ENCODE assay signal across 8 cellular contexts in the genomic region with DNA sequence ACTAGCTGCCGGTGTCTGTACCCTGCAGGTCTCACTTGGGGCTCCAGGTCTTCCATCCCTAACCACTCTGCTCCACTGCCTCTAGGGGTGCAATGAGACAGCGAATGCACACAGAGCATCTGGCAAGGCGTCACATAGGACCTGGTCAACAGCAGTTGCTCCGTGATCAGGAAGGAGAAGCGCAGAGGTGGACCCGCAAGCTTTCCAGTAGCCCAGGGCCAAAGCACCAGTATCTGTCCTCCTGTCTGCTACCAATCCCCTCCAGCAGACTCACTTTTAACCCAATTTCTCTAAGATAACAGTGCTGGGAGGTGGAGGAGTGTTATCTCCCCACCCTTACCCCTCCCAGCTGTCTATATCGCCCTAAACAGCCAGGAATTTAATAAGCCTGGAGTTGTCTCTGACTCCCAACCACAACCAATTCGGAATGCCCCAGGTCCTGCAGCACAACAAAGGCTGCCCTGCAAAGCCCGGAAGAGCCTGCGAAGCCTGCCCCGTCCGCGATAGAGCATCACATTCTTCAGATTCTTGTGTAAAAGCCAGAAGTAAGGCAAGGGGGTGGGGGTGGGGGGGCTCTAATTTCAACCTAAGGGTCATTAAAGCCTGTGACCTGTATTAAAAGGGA. TPM values are rescaled to one million over a fixed set of nuclear protein-coding genes. Genes with fewer than 3 reads are reported as not detected.
A peak's percentile ranks its signal among the peaks of the same experiment; 100 is the strongest.
DNase-seq lines count a peak whose midpoint lies in the region; ATAC-seq and TF ChIP-seq lines count a peak whose summit lies in the region.

No MANE protein-coding gene starts in this region.

- H3K4me3 ChIP-seq in heart right ventricle, result peak overlapping the region in 7 of 10 donors; percentile 9 to 28 (median 13)
- peak overlapping the region; percentile 6 for H3K4me3 ChIP-seq in retinal pigment epithelial cell (ENCODE audit: low read length)

- peaks cover 94 to 100% (median 100%) of the 10 kb centered on the region in 9 donors for H3K4me1 ChIP-seq in heart right ventricle

- intact Hi-C loops in activated T-helper 2 cell treated with anti-CD3 and anti-CD28 coated beads, Interferon-gamma antibody, Interleukin-2, Interleukin-4, amounts not matched to agents 10 μg/mL and 5 μg/mL and 100 μg/mL, durations not matched to agents 14 hours and 24 hours and 36 hours (cut with micrococcal nuclease), result no loop called here
- intact Hi-C loops in heart right ventricle (cut with DNase I), result loop anchor here in 7 of 10 donors (5.0 kb wide), 2 partner anchors 36 to 41 kb away; no protein-coding TSS in a partner anchor

- peak; percentile 57 for DNase-seq in stimulated activated CD4-positive, alpha-beta T cell treated with anti-CD3 and anti-CD28 coated beads, Interleukin-15, amount 100 ng/mL, for 24 hours
- DNase-seq in stimulated activated CD4-positive, alpha-beta T cell treated with anti-CD3 and anti-CD28 coated beads, Interleukin-12 subunit alpha, Interleukin-12 subunit beta, amount 100 ng/mL, for 4 hours, result no peak
- DNase-seq in activated T-helper 2 cell treated with anti-CD3 and anti-CD28 coated beads, Interferon-gamma antibody, Interleukin-2, Interleukin-4, amounts not matched to agents 10 μg/mL and 5 μg/mL and 100 μg/mL, durations not matched to agents 14 hours and 24 hours and 36 hours (ENCODE audit: low spot score), result no peak
- DNase-seq in heart right ventricle (no peak), retinal pigment epithelial cell (ENCODE audit: low read depth) (peak; percentile 60), NCI-H1694 treated with DMSO at 0.1 percent for 48 hours (lab: John Stamatoyannopoulos, UW) (no peak), 8988T (no peak)

- ATAC-seq in heart right ventricle, result peak in 1 of 8 donors; percentile 5
- ATAC-seq in HG03025 (IDR thresholded peaks at IDR 0.05; ENCODE audit: low FRiP score, unreplicated experiment), result no peak

- H3K4me1 Mint-ChIP-seq in activated T-helper 2 cell treated with anti-CD3 and anti-CD28 coated beads, Interferon-gamma antibody, Interleukin-2, Interleukin-4, amounts not matched to agents 10 μg/mL and 5 μg/mL and 100 μg/mL, durations not matched to agents 14 hours and 24 hours and 36 hours (ENCODE audit: low read depth), result peaks cover 92% of the 10 kb centered on the region

- H3K27ac ChIP-seq in heart right ventricle, result peak overlapping the region; percentile 24 to 93 (median 84)

- WGBS in heart right ventricle, 2 donors, result 13 to 20% methylated on average over 13 of the region's 13 CpGs

- no peaks in the 10 kb centered on the region for H3K9me3 ChIP-seq in heart right ventricle

- no peaks in the 10 kb centered on the region for H3K9me3 Mint-ChIP-seq in activated T-helper 2 cell treated with anti-CD3 and anti-CD28 coated beads, Interferon-gamma antibody, Interleukin-2, Interleukin-4, amounts not matched to agents 10 μg/mL and 5 μg/mL and 100 μg/mL, durations not matched to agents 14 hours and 24 hours and 36 hours

- H3K27me3 ChIP-seq in heart right ventricle, result no peaks in the 10 kb centered on the region

- TF ChIP-seq CTCF in heart right ventricle (IDR thresholded peaks at IDR 0.05) (peak in 2 of 9 donors; percentile 7 to 29), retinal pigment epithelial cell (conservative IDR thresholded peaks at IDR 0.05; ENCODE audit: low read depth, low read length) (peak; percentile 44)

- peak overlapping the region; percentile 94 for H3K27ac Mint-ChIP-seq in activated T-helper 2 cell treated with anti-CD3 and anti-CD28 coated beads, Interferon-gamma antibody, Interleukin-2, Interleukin-4, amounts not matched to agents 10 μg/mL and 5 μg/mL and 100 μg/mL, durations not matched to agents 14 hours and 24 hours and 36 hours

- H3K27me3 Mint-ChIP-seq in activated T-helper 2 cell treated with anti-CD3 and anti-CD28 coated beads, Interferon-gamma antibody, Interleukin-2, Interleukin-4, amounts not matched to agents 10 μg/mL and 5 μg/mL and 100 μg/mL, durations not matched to agents 14 hours and 24 hours and 36 hours (ENCODE audit: low read depth), result no peaks in the 10 kb centered on the region

- H3K36me3 Mint-ChIP-seq in activated T-helper 2 cell treated with anti-CD3 and anti-CD28 coated beads, Interferon-gamma antibody, Interleukin-2, Interleukin-4, amounts not matched to agents 10 μg/mL and 5 μg/mL and 100 μg/mL, durations not matched to agents 14 hours and 24 hours and 36 hours (ENCODE audit: low read depth), result peaks cover 78% of the 10 kb centered on the region

- peaks cover 0 to 66% (median 0%) of the 10 kb centered on the region in 9 donors for H3K36me3 ChIP-seq in heart right ventricle

- peak overlapping the region; percentile 34 for H3K4me3 Mint-ChIP-seq in activated T-helper 2 cell treated with anti-CD3 and anti-CD28 coated beads, Interferon-gamma antibody, Interleukin-2, Interleukin-4, amounts not matched to agents 10 μg/mL and 5 μg/mL and 100 μg/mL, durations not matched to agents 14 hours and 24 hours and 36 hours (ENCODE audit: low read depth)

RNA-seq across cellular contexts. Expression of gene MYH9, which starts 19.3 kb away (rescaled TPM):
- total RNA-seq in activated T-helper 2 cell treated with anti-CD3 and anti-CD28 coated beads, Interferon-gamma antibody, Interleukin-2, Interleukin-4, amounts not matched to agents 10 μg/mL and 5 μg/mL and 100 μg/mL, durations not matched to agents 14 hours and 24 hours and 36 hours, result 619 and 645 TPM in 2 replicates
- total RNA-seq in heart right ventricle, result 100 to 1,000 TPM; 132 to 345 (median 189) TPM
- 100 to 1,000 TPM; 134 to 243 TPM for polyA plus RNA-seq in heart right ventricle

Comparison
In these comparisons a context has a peak if more than half of its experiments do, and no peak if none do; other contexts are left out.
1. DNase-seq: peak in stimulated activated CD4-positive, alpha-beta T cell treated with anti-CD3 and anti-CD28 coated beads, Interleukin-15, amount 100 ng/mL, for 24 hours (single experiment) and retinal pigment epithelial cell (single experiment); none in stimulated activated CD4-positive, alpha-beta T cell treated with anti-CD3 and anti-CD28 coated beads, Interleukin-12 subunit alpha, Interleukin-12 subunit beta, amount 100 ng/mL, for 4 hours (single experiment), activated T-helper 2 cell treated with anti-CD3 and anti-CD28 coated beads, Interferon-gamma antibody, Interleukin-2, Interleukin-4, amounts not matched to agents 10 μg/mL and 5 μg/mL and 100 μg/mL, durations not matched to agents 14 hours and 24 hours and 36 hours (single experiment), heart right ventricle (0 of 2), NCI-H1694 treated with DMSO at 0.1 percent for 48 hours (single experiment) and 8988T (single experiment).